In the genomic region with DNA sequence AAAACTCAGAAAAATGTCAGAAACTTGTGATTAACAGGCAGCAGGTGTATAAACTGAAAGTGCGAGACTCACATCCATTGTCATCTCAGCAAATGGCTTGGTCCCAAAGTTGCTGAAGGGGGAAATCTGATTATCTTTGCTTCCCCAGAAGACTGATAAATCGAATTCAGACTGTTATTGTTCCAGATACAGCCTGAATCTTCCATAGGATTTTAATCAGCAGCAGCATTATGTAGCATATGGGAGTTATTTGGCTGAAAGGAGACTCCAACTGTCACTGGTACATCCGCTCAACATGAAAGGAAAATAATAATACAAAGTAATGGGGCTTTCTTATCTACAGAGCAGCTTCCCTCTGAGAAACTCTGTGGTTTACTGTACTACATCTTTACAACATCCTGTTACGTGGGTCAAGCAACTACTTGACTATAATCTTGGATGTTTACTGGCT, we compare ENCODE assay signal across 1 cellular context.
TF ChIP-seq lines count a peak whose summit lies in the region.

No MANE protein-coding gene starts in this region.

TF ChIP-seq in SK-N-SH, 30 proteins besides CTCF, POLR2A, EP300 and RAD21 (continued from another document):
- TF ChIP-seq, protein P1, sequence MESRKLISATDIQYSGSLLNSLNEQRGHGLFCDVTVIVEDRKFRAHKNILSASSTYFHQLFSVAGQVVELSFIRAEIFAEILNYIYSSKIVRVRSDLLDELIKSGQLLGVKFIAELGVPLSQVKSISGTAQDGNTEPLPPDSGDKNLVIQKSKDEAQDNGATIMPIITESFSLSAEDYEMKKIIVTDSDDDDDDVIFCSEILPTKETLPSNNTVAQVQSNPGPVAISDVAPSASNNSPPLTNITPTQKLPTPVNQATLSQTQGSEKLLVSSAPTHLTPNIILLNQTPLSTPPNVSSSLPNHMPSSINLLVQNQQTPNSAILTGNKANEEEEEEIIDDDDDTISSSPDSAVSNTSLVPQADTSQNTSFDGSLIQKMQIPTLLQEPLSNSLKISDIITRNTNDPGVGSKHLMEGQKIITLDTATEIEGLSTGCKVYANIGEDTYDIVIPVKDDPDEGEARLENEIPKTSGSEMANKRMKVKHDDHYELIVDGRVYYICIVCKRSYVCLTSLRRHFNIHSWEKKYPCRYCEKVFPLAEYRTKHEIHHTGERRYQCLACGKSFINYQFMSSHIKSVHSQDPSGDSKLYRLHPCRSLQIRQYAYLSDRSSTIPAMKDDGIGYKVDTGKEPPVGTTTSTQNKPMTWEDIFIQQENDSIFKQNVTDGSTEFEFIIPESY (IDR thresholded peaks at IDR 0.05; ENCODE audit: borderline replicate concordance, low read depth), result no peak
- TF ChIP-seq ELF1 (IDR thresholded peaks at IDR 0.05) (no peak), SMC3 (IDR thresholded peaks at IDR 0.05; ENCODE audit: low read depth, low read length) (no peak), TEAD4 (IDR thresholded peaks at IDR 0.05; ENCODE audit: borderline replicate concordance, insufficient read depth) (peak; percentile 45; the same call in 1 of the 2 replicates), GATA2 (CRISPR knock-in tag; IDR thresholded peaks at IDR 0.05) (peak; percentile 83), TCF12 (IDR thresholded peaks at IDR 0.05) (peak; percentile 37; the same call in 1 of the 2 replicates), RCOR1 (IDR thresholded peaks at IDR 0.05; ENCODE audit: low read length) (peak; percentile 98), CHD2 (IDR thresholded peaks at IDR 0.05; ENCODE audit: low read length, partially characterized antibody) (peak; percentile 78), SIN3A (IDR thresholded peaks at IDR 0.05; ENCODE audit: borderline replicate concordance, low read depth, low read length) (no peak), JUND (IDR thresholded peaks at IDR 0.05) (no peak), POLR2AphosphoS5 (IDR thresholded peaks at IDR 0.05; ENCODE audit: low read depth, low read length) (no peak)
- TF ChIP-seq, protein P2, sequence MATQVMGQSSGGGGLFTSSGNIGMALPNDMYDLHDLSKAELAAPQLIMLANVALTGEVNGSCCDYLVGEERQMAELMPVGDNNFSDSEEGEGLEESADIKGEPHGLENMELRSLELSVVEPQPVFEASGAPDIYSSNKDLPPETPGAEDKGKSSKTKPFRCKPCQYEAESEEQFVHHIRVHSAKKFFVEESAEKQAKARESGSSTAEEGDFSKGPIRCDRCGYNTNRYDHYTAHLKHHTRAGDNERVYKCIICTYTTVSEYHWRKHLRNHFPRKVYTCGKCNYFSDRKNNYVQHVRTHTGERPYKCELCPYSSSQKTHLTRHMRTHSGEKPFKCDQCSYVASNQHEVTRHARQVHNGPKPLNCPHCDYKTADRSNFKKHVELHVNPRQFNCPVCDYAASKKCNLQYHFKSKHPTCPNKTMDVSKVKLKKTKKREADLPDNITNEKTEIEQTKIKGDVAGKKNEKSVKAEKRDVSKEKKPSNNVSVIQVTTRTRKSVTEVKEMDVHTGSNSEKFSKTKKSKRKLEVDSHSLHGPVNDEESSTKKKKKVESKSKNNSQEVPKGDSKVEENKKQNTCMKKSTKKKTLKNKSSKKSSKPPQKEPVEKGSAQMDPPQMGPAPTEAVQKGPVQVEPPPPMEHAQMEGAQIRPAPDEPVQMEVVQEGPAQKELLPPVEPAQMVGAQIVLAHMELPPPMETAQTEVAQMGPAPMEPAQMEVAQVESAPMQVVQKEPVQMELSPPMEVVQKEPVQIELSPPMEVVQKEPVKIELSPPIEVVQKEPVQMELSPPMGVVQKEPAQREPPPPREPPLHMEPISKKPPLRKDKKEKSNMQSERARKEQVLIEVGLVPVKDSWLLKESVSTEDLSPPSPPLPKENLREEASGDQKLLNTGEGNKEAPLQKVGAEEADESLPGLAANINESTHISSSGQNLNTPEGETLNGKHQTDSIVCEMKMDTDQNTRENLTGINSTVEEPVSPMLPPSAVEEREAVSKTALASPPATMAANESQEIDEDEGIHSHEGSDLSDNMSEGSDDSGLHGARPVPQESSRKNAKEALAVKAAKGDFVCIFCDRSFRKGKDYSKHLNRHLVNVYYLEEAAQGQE (IDR thresholded peaks at IDR 0.05; ENCODE audit: low read depth, low read length), result no peak
- TF ChIP-seq, protein P3, sequence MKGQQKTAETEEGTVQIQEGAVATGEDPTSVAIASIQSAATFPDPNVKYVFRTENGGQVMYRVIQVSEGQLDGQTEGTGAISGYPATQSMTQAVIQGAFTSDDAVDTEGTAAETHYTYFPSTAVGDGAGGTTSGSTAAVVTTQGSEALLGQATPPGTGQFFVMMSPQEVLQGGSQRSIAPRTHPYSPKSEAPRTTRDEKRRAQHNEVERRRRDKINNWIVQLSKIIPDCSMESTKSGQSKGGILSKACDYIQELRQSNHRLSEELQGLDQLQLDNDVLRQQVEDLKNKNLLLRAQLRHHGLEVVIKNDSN (IDR thresholded peaks at IDR 0.05; ENCODE audit: borderline replicate concordance, low read depth), result no peak
